ENCODE assay signal across 13 cellular contexts in the genomic region with DNA sequence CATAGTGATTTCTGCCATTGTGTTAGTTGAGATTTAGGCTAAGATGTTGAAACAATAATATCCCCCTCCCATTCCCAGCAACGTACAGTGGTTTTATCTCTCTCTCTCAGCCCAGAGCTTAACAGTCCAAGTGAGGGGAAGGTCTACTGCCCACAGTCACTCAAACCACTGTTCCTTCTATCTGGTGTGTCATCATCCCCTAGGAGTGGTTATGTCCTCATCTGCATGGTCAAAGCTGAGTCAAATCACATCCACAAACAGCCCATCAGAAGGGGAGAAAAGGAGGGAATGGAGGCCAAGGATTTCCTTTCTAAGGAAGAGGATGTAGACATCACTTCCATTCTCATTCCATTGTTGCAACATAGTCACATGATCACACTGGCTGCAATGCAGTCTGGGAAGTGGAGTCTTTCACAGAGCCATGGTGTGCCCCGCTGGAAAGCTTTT. TPM values are rescaled to one million over a fixed set of nuclear protein-coding genes. Genes with fewer than 3 reads are reported as not detected.
DNase-seq lines count a peak whose midpoint lies in the region; ATAC-seq, FAIRE-seq and TF ChIP-seq lines count a peak whose summit lies in the region.
"Had no signal": no experiment of that assay in that cellular context is flagged by ENCODE, and none has a peak within 500 bp of the region (broad histone marks: within the 10 kb centered on the region; RNA-seq: fewer than 3 reads in every experiment).

No MANE protein-coding gene starts in this region.

- no peak overlapping the region for H3K27ac ChIP-seq in CD4-positive, alpha-beta memory T cell (ENCODE audit: low read depth, low read length)
- H3K27ac ChIP-seq in mesendoderm (ENCODE audit: low read depth, low read length): no peak overlapping the region
- no peak overlapping the region for H3K27ac ChIP-seq in aorta (ENCODE audit: low read depth in 1 of 2, low read length in 2 of 2)
- H3K27ac ChIP-seq: esophagus muscularis mucosa had no signal

- H3K4me3 Mint-ChIP-seq in CD4-positive, alpha-beta memory T cell: no peak overlapping the region

- H3K9ac ChIP-seq in Loucy (ENCODE audit: low read depth, low read length, poor library complexity, severe bottlenecking): no peak overlapping the region
- H3K9ac ChIP-seq in mesendoderm (ENCODE audit: low read length): no peak overlapping the region

- H2AK5ac ChIP-seq in mesendoderm (ENCODE audit: low read length): no peak overlapping the region

- H3K9me2 ChIP-seq in Loucy (replicated peaks; ENCODE audit: low read depth, low read length): no peaks in the 10 kb centered on the region

- H4K5ac ChIP-seq in mesendoderm (ENCODE audit: low read length): peak overlapping the region; percentile 44

- FAIRE-seq in bronchial epithelial cell (lab: Jason Lieb, UNC): no peak

- H3K23ac ChIP-seq in mesendoderm (ENCODE audit: low read length): no peak overlapping the region

- H3K36me3 ChIP-seq in CD4-positive, alpha-beta memory T cell (ENCODE audit: insufficient read depth, low read length): no peaks in the 10 kb centered on the region
- H3K36me3 ChIP-seq in Loucy (ENCODE audit: insufficient read depth, low read length): no peaks in the 10 kb centered on the region
- H3K36me3 ChIP-seq in bronchial epithelial cell (ENCODE audit: control insufficient read depth, insufficient read depth, low read length): no peaks in the 10 kb centered on the region
- no peaks in the 10 kb centered on the region for H3K36me3 ChIP-seq in mesendoderm (ENCODE audit: control insufficient read depth, insufficient read depth, low read length)
- no peaks in the 10 kb centered on the region for H3K36me3 ChIP-seq in aorta (ENCODE audit: control insufficient read depth in 1 of 2, insufficient read depth in 2 of 2, low read length in 1 of 2)
- H3K36me3 ChIP-seq: esophagus muscularis mucosa had no signal

- CTCF ChIA-PET in CD4-positive, alpha-beta memory T cell (lab: Charles Lee; ENCODE audit: partially characterized antibody): interaction anchor here (1.4 to 16.5 kb wide), 3 partner anchors 8 to 16 kb away, joined by 4 to 271 read pairs (median 13); no protein-coding TSS in a partner anchor

- no peaks in the 10 kb centered on the region for H3K27me3 Mint-ChIP-seq in CD4-positive, alpha-beta memory T cell

- peaks cover 40 to 64% (median 50%) of the 10 kb centered on the region in 4 donors for H3K4me1 Mint-ChIP-seq in CD4-positive, alpha-beta memory T cell

- POLR2A ChIA-PET in CD4-positive, alpha-beta memory T cell (lab: Charles Lee; ENCODE audit: partially characterized antibody): interaction anchor here (0.8 to 5.0 kb wide), 8 partner anchors 8 to 97 kb away, joined by 3 to 57 read pairs (median 6); no protein-coding TSS in a partner anchor

- ATAC-seq in GM19351 (IDR thresholded peaks at IDR 0.05; ENCODE audit: unreplicated experiment) (no peak), aorta (ENCODE audit: low FRiP score) (no peak)
- ATAC-seq: sciatic nerve had no signal

- H3K4ac ChIP-seq in mesendoderm (ENCODE audit: low read depth, low read length): no peak overlapping the region

- H3K79me1 ChIP-seq in mesendoderm (ENCODE audit: low read length): no peaks in the 10 kb centered on the region

- H3K9me3 Mint-ChIP-seq in CD4-positive, alpha-beta memory T cell: peaks cover 0 to 4% (median 2%) of the 10 kb centered on the region in 8 donors

- no peak overlapping the region for H2BK5ac ChIP-seq in mesendoderm (ENCODE audit: low read length)

- peaks cover 48% of the 10 kb centered on the region for H3K4me1 ChIP-seq in CD4-positive, alpha-beta memory T cell (ENCODE audit: insufficient read depth, low read length)
- H3K4me1 ChIP-seq in Loucy (ENCODE audit: insufficient read depth, low read length, poor library complexity, severe bottlenecking): peaks cover 32% of the 10 kb centered on the region
- no peaks in the 10 kb centered on the region for H3K4me1 ChIP-seq in mesendoderm (ENCODE audit: control insufficient read depth, low read depth, low read length)
- no peaks in the 10 kb centered on the region for H3K4me1 ChIP-seq in aorta (ENCODE audit: control insufficient read depth in 1 of 2, insufficient read depth in 2 of 2, low read length in 2 of 2)

- H3K4me2 ChIP-seq in Loucy (ENCODE audit: low read depth, low read length, poor library complexity, severe bottlenecking) (peak overlapping the region; percentile 12), mesendoderm (ENCODE audit: low read length) (no peak overlapping the region)

- no peak overlapping the region for H3K4me3 ChIP-seq in CD4-positive, alpha-beta memory T cell (ENCODE audit: low read length in 2 of 2)
- no peak overlapping the region for H3K4me3 ChIP-seq in Loucy (ENCODE audit: low read length, poor library complexity, severe bottlenecking)
- no peak overlapping the region for H3K4me3 ChIP-seq in bronchial epithelial cell (ENCODE audit: low read depth, low read length)
- no peak overlapping the region for H3K4me3 ChIP-seq in mesendoderm (ENCODE audit: low read length)
- H3K4me3 ChIP-seq in aorta (ENCODE audit: low read length in 2 of 2): no peak overlapping the region
- H3K4me3 ChIP-seq: esophagus muscularis mucosa had no signal

- no peak overlapping the region for H3K56ac ChIP-seq in mesendoderm (ENCODE audit: low read length)

- no peak overlapping the region for H3K18ac ChIP-seq in mesendoderm (ENCODE audit: low read length)

- no peak for DNase-seq in CD4-positive, alpha-beta memory T cell
- DNase-seq in bronchial epithelial cell (ENCODE audit: low read depth): peak; percentile 71
- peak; percentile 60 for DNase-seq in mesendoderm
- no peak for DNase-seq in NCI-H1417 treated with DMSO at 0.1 percent for 48 hours (lab: John Stamatoyannopoulos, UW)
- DNase-seq in aorta: no peak
- DNase-seq in AG20443 (ENCODE audit: low spot score): no peak
- DNase-seq: NCI-H446, SW 1271 had no signal

- H3K9me3 ChIP-seq in CD4-positive, alpha-beta memory T cell (ENCODE audit: control insufficient read depth in 1 of 2, low read length in 2 of 2): peaks cover 0 to 8% of the 10 kb centered on the region in 2 donors
- H3K9me3 ChIP-seq in Loucy (ENCODE audit: insufficient read depth, low read depth, low read length) (peaks cover 6% of the 10 kb centered on the region; the same call in 1 of the 2 replicates), aorta (ENCODE audit: control insufficient read depth, low read length) (no peaks in the 10 kb centered on the region)
- H3K9me3 ChIP-seq: Caco-2, esophagus muscularis mucosa had no signal

- H3K79me2 ChIP-seq in Loucy (ENCODE audit: insufficient read depth, low read length) (no peaks in the 10 kb centered on the region), mesendoderm (ENCODE audit: control insufficient read depth, insufficient read depth, low read length) (no peaks in the 10 kb centered on the region)

- H3K27me3 ChIP-seq in CD4-positive, alpha-beta memory T cell (ENCODE audit: insufficient read depth, low read length): no peaks in the 10 kb centered on the region
- H3K27me3 ChIP-seq in Loucy (ENCODE audit: insufficient read depth, low read length, poor library complexity, severe bottlenecking): no peaks in the 10 kb centered on the region
- H3K27me3 ChIP-seq in bronchial epithelial cell (ENCODE audit: control insufficient read depth, insufficient read depth, low read length): no peaks in the 10 kb centered on the region
- no peaks in the 10 kb centered on the region for H3K27me3 ChIP-seq in mesendoderm (ENCODE audit: insufficient read depth, low read length, poor library complexity)
- no peaks in the 10 kb centered on the region for H3K27me3 ChIP-seq in aorta (ENCODE audit: control insufficient read depth in 1 of 2, insufficient read depth in 2 of 2, low read length in 1 of 2)
- H3K27me3 ChIP-seq: esophagus muscularis mucosa had no signal

- peak overlapping the region in 4 of 7 donors; percentile 16 to 74 (median 31) for H3K27ac Mint-ChIP-seq in CD4-positive, alpha-beta memory T cell

- H4K8ac ChIP-seq in mesendoderm (ENCODE audit: low read depth, low read length): no peak overlapping the region

- intact Hi-C loops in CD4-positive, alpha-beta memory T cell (cut with micrococcal nuclease): no loop called here
- intact Hi-C loops in aorta (cut with DNase I): no loop called here

- TF ChIP-seq CTCF in Loucy (conservative IDR thresholded peaks at IDR 0.05; ENCODE audit: low read length) (no peak), bronchial epithelial cell (IDR thresholded peaks at IDR 0.05; ENCODE audit: insufficient read depth, low read length, severe bottlenecking) (no peak)

- H2BK120ac ChIP-seq in mesendoderm (ENCODE audit: low read depth, low read length): no peak overlapping the region

- no CpG with 5 or more reads among the region's 2 CpGs for WGBS in mesendoderm (ENCODE audit: extremely low coverage, insufficient coverage, low lambda C conversion rate)
- 74 to 80% methylated on average over 2 of the region's 2 CpGs for WGBS in aorta, 2 donors

- no peaks in the 10 kb centered on the region for H3K36me3 Mint-ChIP-seq in CD4-positive, alpha-beta memory T cell

- H2AFZ ChIP-seq in Loucy (ENCODE audit: low read length): peak overlapping the region; percentile 34

- no peaks in the 10 kb centered on the region for H4K20me1 ChIP-seq in Loucy (ENCODE audit: insufficient read depth, low read length, poor library complexity, severe bottlenecking)

- no peak overlapping the region for H2BK15ac ChIP-seq in mesendoderm (replicated peaks; ENCODE audit: low read depth)

- no peaks in the 10 kb centered on the region for H3F3A ChIP-seq in Loucy (ENCODE audit: low read depth)

RNA-seq across cellular contexts. Expression of a gene that starts 42.8 kb away (rescaled TPM):
- not detected for total RNA-seq in CD4-positive, alpha-beta memory T cell
- polyA plus RNA-seq in CD4-positive, alpha-beta memory T cell: not detected
- 0.13 and 0.26 TPM in 2 replicates for total RNA-seq in bronchial epithelial cell
- polyA plus RNA-seq in mesendoderm (2013, experiment 1 of 2): 1.9 TPM
- polyA plus RNA-seq in mesendoderm (2013, experiment 2 of 2): 2.0 TPM
- not detected for total RNA-seq in aorta
- polyA plus RNA-seq in aorta: not detected
- total RNA-seq: Caco-2, sciatic nerve had no signal

Comparison
In these comparisons a context has a peak if more than half of its experiments do, and no peak if none do; other contexts are left out.
1. DNase-seq: peak in bronchial epithelial cell (single experiment) and mesendoderm (single experiment); none in CD4-positive, alpha-beta memory T cell (0 of 5), NCI-H1417 treated with DMSO at 0.1 percent for 48 hours (single experiment), aorta (0 of 2) and AG20443 (single experiment).